ENCODE assay signal across 16 cellular contexts in genomic region chr1:94843430-94843829, GRCh38. TPM values are rescaled to one million over a fixed set of nuclear protein-coding genes. Genes with fewer than 3 reads are reported as not detected.
A peak's percentile ranks its signal among the peaks of the same experiment; 100 is the strongest.
DNase-seq lines count a peak whose midpoint lies in the region; ATAC-seq and TF ChIP-seq lines count a peak whose summit lies in the region.
"Had no signal": no experiment of that assay in that cellular context is flagged by ENCODE, and none has a peak within 500 bp of the region (broad histone marks: within the 10 kb centered on the region; RNA-seq: fewer than 3 reads in every experiment).

No MANE protein-coding gene starts in this region.

- H3K27ac ChIP-seq in DND-41 (ENCODE audit: low read length) (no peak overlapping the region), neuronal stem cell (replicated peaks; ENCODE audit: low read length) (no peak overlapping the region)
- H3K27ac ChIP-seq: 22Rv1 had no signal

- TF ChIP-seq CTCF in DND-41 (IDR thresholded peaks at IDR 0.05; ENCODE audit: borderline replicate concordance, extremely low read depth, low read length, poor library complexity, severe bottlenecking) (no peak), WTC11 (IDR thresholded peaks at IDR 0.05) (no peak)

- no peak overlapping the region for H4K8ac ChIP-seq in neuronal stem cell (ENCODE audit: low read depth, low read length)

- H3K4me2 ChIP-seq in DND-41 (ENCODE audit: insufficient read depth, low read length) = no peak overlapping the region
- H3K4me2 ChIP-seq in neuronal stem cell (ENCODE audit: insufficient read depth, low read length, poor library complexity, severe bottlenecking) = no peak overlapping the region
- H3K4me2 ChIP-seq: GM23338 had no signal

- H2BK12ac ChIP-seq in neuronal stem cell (ENCODE audit: low read length) = no peak overlapping the region

- ATAC-seq in DND-41 (ENCODE audit: insufficient read depth, low read depth) = peak; percentile 74; the same call in 2 of the 3 replicates
- no peak for ATAC-seq in WTC11
- no peak for ATAC-seq in GM19324 (IDR thresholded peaks at IDR 0.05; ENCODE audit: low FRiP score, unreplicated experiment)
- ATAC-seq: CD8-positive, alpha-beta T cell; GM23338 had no signal

- H3K27me3 ChIP-seq in DND-41 (ENCODE audit: insufficient read depth, low read length, poor library complexity) (no peaks in the 10 kb centered on the region), neuronal stem cell (ENCODE audit: control insufficient read depth in 3 of 3, insufficient read depth in 3 of 3, low read depth in 1 of 3, low read length in 3 of 3) (no peaks in the 10 kb centered on the region)

- H3K4me3 Mint-ChIP-seq in WTC11 = no peak overlapping the region
- H3K4me3 Mint-ChIP-seq: CD8-positive, alpha-beta T cell; GM23338; H9 had no signal

- H3K9me3 Mint-ChIP-seq in WTC11 = no peaks in the 10 kb centered on the region
- H3K9me3 Mint-ChIP-seq: CD14-positive monocyte; CD8-positive, alpha-beta T cell; GM23338 had no signal

- no peaks in the 10 kb centered on the region for H3K79me1 ChIP-seq in neuronal stem cell (ENCODE audit: low read depth, low read length)

- H3K4me3 ChIP-seq in DND-41 (ENCODE audit: low read depth in 1 of 2, low read length in 2 of 2) (no peak overlapping the region), neuronal stem cell (ENCODE audit: low read length in 2 of 2) (peak overlapping the region in 1 of 2 donors; percentile 19)
- H3K4me3 ChIP-seq: GM23338 had no signal

- H3K4ac ChIP-seq in neuronal stem cell (ENCODE audit: low read length) = no peak overlapping the region

- POLR2A ChIA-PET in WTC11 (lab: Charles Lee) = no interaction called here

- no peak overlapping the region for H2BK15ac ChIP-seq in neuronal stem cell (ENCODE audit: low read length)

- H2AK5ac ChIP-seq in neuronal stem cell (ENCODE audit: low read depth, low read length) = no peak overlapping the region

- H2AFZ ChIP-seq in DND-41 (ENCODE audit: low read depth, low read length) = no peak overlapping the region
- H2AFZ ChIP-seq in neuronal stem cell (ENCODE audit: low read length) = no peak overlapping the region
- H2AFZ ChIP-seq: GM23338 had no signal

- H3K27ac Mint-ChIP-seq in WTC11 = no peak overlapping the region
- H3K27ac Mint-ChIP-seq: CD8-positive, alpha-beta T cell; GM23338 had no signal

- H3K36me3 ChIP-seq in DND-41 (ENCODE audit: insufficient read depth, low read length) (no peaks in the 10 kb centered on the region), neuronal stem cell (replicated peaks in 1 of 2; ENCODE audit: control insufficient read depth in 2 of 2, insufficient read depth in 2 of 2, low read length in 2 of 2) (no peaks in the 10 kb centered on the region)

- H4K91ac ChIP-seq in neuronal stem cell (ENCODE audit: low read depth, low read length, poor library complexity) = no peak overlapping the region

- CTCF ChIA-PET in WTC11 (lab: Charles Lee) = interaction anchor here (0.8 kb wide), 1 partner anchor 14 kb away, joined by 8 read pairs; no protein-coding TSS in a partner anchor

- H2BK5ac ChIP-seq in neuronal stem cell (ENCODE audit: low read length) = no peak overlapping the region

- H3K4me1 Mint-ChIP-seq in WTC11 = no peaks in the 10 kb centered on the region
- H3K4me1 Mint-ChIP-seq: CD14-positive monocyte, GM23338, H9 had no signal

- H3K9me3 ChIP-seq in DND-41 (ENCODE audit: insufficient read depth, low read length, severe bottlenecking) (no peaks in the 10 kb centered on the region), neuronal stem cell (replicated peaks in 1 of 2; ENCODE audit: control insufficient read depth in 2 of 2, insufficient read depth in 1 of 2, low read depth in 1 of 2, low read length in 2 of 2) (peaks cover 0 to 2% of the 10 kb centered on the region in 2 donors)

- no peak overlapping the region for H3K9ac ChIP-seq in DND-41 (ENCODE audit: low read depth, low read length)
- no peak overlapping the region for H3K9ac ChIP-seq in neuronal stem cell (ENCODE audit: low read depth, low read length, poor library complexity)

- H3K27me3 Mint-ChIP-seq in WTC11 (ENCODE audit: low read depth) = no peaks in the 10 kb centered on the region

- no peaks in the 10 kb centered on the region for H4K20me1 ChIP-seq in DND-41 (ENCODE audit: insufficient read depth, low read length)

- no peaks in the 10 kb centered on the region for H3K79me2 ChIP-seq in DND-41 (ENCODE audit: insufficient read depth, low read length)

- H3K4me1 ChIP-seq in DND-41 (ENCODE audit: insufficient read depth, low read length) (0 out of 2 replicates have a peak, but pooled peaks cover 2% of the 10 kb centered on the region), neuronal stem cell (ENCODE audit: control insufficient read depth in 2 of 2, insufficient read depth in 1 of 2, low read depth in 1 of 2, low read length in 2 of 2) (peaks cover 0 to 3% of the 10 kb centered on the region in 2 donors)

- peak; percentile 16 for DNase-seq in DMS53 (lab: John Stamatoyannopoulos, UW)
- DNase-seq in DMS53 treated with DMSO at 0.1 percent for 48 hours (lab: John Stamatoyannopoulos, UW; ENCODE audit: unreplicated experiment) = no peak
- DNase-seq in DND-41 = peak; percentile 41
- DNase-seq in WTC11 (ENCODE audit: low spot score) = no peak
- no peak for DNase-seq in neuronal stem cell (ENCODE audit: low spot score)
- no peak for DNase-seq in activated gamma-delta T cell (lab: John Stamatoyannopoulos, UW)
- DNase-seq: CD8-positive, alpha-beta T cell; COR-L47; DMS153; H9; IMR-90 had no signal

- no peak overlapping the region for H3K14ac ChIP-seq in neuronal stem cell (ENCODE audit: low read length)

- WGBS in neuronal stem cell (ENCODE audit: extremely low coverage in 2 of 2, insufficient read length in 2 of 2, insufficient replicate concordance in 1 of 2), 2 donors = no CpG with 5 or more reads among the region's 6 CpGs

- H3K23ac ChIP-seq in neuronal stem cell (ENCODE audit: low read depth, low read length, poor library complexity) = no peak overlapping the region

- peak overlapping the region; percentile 16 for H3K18ac ChIP-seq in neuronal stem cell (ENCODE audit: low read length)

- H2BK120ac ChIP-seq in neuronal stem cell (ENCODE audit: low read depth, low read length) = no peak overlapping the region

- no peaks in the 10 kb centered on the region for H3K36me3 Mint-ChIP-seq in WTC11
- H3K36me3 Mint-ChIP-seq: CD14-positive monocyte; CD8-positive, alpha-beta T cell had no signal

TF ChIP-seq in WTC11, 78 proteins besides CTCF, POLR2A, EP300 and RAD21:
- no peak for TF ChIP-seq ZNF219 (CRISPR knock-in tag; IDR thresholded peaks at IDR 0.05; ENCODE audit: borderline replicate concordance)
- TF ChIP-seq USF2 (CRISPR knock-in tag; IDR thresholded peaks at IDR 0.05) = peak; percentile 14; the same call in 1 of the 2 replicates

RNA-seq across cellular contexts. Expression of gene SLC44A3, which starts 23.3 kb away (rescaled TPM):
- total RNA-seq in WTC11 (2021) = 4.7 to 7.2 TPM (median 6.9 TPM) in 3 replicates
- polyA plus RNA-seq in neuronal stem cell (2013, experiment 1 of 2) = 0.82 TPM
- 1.1 TPM for polyA plus RNA-seq in neuronal stem cell (2013, experiment 2 of 2)
- total RNA-seq: A673; CD8-positive, alpha-beta T cell had no signal
- polyA plus RNA-seq: CD14-positive monocyte had no signal

Comparison
In these comparisons a context has a peak if more than half of its experiments do, and no peak if none do; other contexts are left out.
1. DNase-seq: peak in DMS53 (single experiment) and DND-41 (single experiment); none in DMS53 treated with DMSO at 0.1 percent for 48 hours (single experiment), WTC11 (single experiment), neuronal stem cell (single experiment) and activated gamma-delta T cell (single experiment).